Comparison of ENCODE assay signal across 8 cellular contexts in the genomic region with DNA sequence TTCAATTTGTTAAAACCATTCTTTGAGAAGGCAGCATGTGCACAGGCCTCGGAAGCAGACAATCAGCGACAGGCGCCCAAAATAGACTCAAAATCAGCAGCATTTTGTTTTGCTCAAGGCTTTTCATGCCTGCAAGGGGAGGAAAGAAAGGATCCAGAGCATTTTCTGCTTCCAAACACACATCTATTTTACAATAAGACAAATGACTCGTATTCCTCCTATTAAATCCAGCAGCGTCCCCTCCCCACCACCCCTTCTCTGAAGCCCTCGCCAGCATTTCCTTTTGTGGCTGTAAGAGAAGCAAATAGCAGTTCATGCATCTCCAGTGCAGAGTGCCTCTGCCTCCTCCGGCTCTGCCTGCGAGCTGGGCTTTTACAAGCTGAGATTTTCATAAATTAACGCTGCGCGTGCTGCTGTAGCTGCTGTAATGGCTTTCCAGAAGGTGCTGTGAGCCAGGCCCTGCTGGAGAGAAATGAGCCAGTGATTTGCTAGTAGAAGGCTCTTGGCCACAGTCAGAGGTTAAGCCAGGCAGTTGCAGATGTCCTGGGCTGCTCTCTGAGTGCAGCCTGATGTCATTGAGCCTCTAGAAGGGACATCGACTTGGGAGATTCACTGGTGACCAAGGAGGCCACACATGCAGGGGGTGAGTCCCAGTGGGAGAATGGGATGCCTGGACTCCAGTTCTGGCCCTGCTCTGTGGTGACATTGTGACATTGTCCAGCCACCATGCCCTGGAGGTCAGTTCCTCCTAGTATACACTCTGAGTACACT.
DNase-seq lines count a peak whose midpoint lies in the region; ATAC-seq and TF ChIP-seq lines count a peak whose summit lies in the region.

No MANE protein-coding gene starts in this region.

- TF ChIP-seq CTCF in adrenal gland (IDR thresholded peaks at IDR 0.05) (no peak), heart right ventricle (IDR thresholded peaks at IDR 0.05) (peak in 1 of 9 donors; percentile 13)

- CTCF ChIA-PET in T-cell (lab: Charles Lee), result no interaction called here

- H3K27me3 ChIP-seq in adrenal gland, result no peaks in the 10 kb centered on the region
- no peaks in the 10 kb centered on the region for H3K27me3 ChIP-seq in heart right ventricle

- H3K27ac Mint-ChIP-seq in activated CD4-positive, alpha-beta T cell treated with anti-CD3 and anti-CD28 coated beads, Interleukin-2, amount 10 ng/mL, durations not matched to agents 24 days and 14 days, result no peak overlapping the region
- H3K27ac Mint-ChIP-seq in T-cell, result no peak overlapping the region
- no peak overlapping the region for H3K27ac Mint-ChIP-seq in natural killer cell treated with Interleukin-12 subunit alpha and Interleukin-12 subunit beta and Interleukin-15 and Interleukin-18, amount 100 ng/mL, for 72 hours

- no peak overlapping the region for H3K4me3 Mint-ChIP-seq in activated CD4-positive, alpha-beta T cell treated with anti-CD3 and anti-CD28 coated beads, Interleukin-2, amount 10 ng/mL, durations not matched to agents 24 days and 14 days
- H3K4me3 Mint-ChIP-seq in T-cell, result no peak overlapping the region
- no peak overlapping the region for H3K4me3 Mint-ChIP-seq in natural killer cell treated with Interleukin-12 subunit alpha and Interleukin-12 subunit beta and Interleukin-15 and Interleukin-18, amount 100 ng/mL, for 72 hours

- no peaks in the 10 kb centered on the region for H3K9me3 Mint-ChIP-seq in activated CD4-positive, alpha-beta T cell treated with anti-CD3 and anti-CD28 coated beads, Interleukin-2, amount 10 ng/mL, durations not matched to agents 24 days and 14 days
- no peaks in the 10 kb centered on the region for H3K9me3 Mint-ChIP-seq in T-cell
- H3K9me3 Mint-ChIP-seq in natural killer cell treated with Interleukin-12 subunit alpha and Interleukin-12 subunit beta and Interleukin-15 and Interleukin-18, amount 100 ng/mL, for 72 hours, result no peaks in the 10 kb centered on the region

- H3K36me3 Mint-ChIP-seq in activated CD4-positive, alpha-beta T cell treated with anti-CD3 and anti-CD28 coated beads, Interleukin-2, amount 10 ng/mL, durations not matched to agents 24 days and 14 days (ENCODE audit: low read depth), result no peaks in the 10 kb centered on the region
- H3K36me3 Mint-ChIP-seq in T-cell, result no peaks in the 10 kb centered on the region
- H3K36me3 Mint-ChIP-seq in natural killer cell treated with Interleukin-12 subunit alpha and Interleukin-12 subunit beta and Interleukin-15 and Interleukin-18, amount 100 ng/mL, for 72 hours, result no peaks in the 10 kb centered on the region

- intact Hi-C loops in adrenal gland (cut with DNase I), result no loop called here
- intact Hi-C loops in heart right ventricle (cut with DNase I), result loop anchor here in 6 of 10 donors (5.0 to 10.0 kb wide), 8 partner anchors 49 to 139 kb away; partner anchors contain the start of gene NAV2 (in 2 of the 6)
- intact Hi-C loops in posterior cingulate gyrus (cut with DNase I), result no loop called here
- intact Hi-C loops in activated CD4-positive, alpha-beta T cell treated with anti-CD3 and anti-CD28 coated beads, Interleukin-2, amount 10 ng/mL, durations not matched to agents 24 days and 14 days (cut with micrococcal nuclease), result no loop called here

- WGBS in adrenal gland, 4 donors, result 42 to 47% (median 44%) methylated on average over 12 of the region's 12 CpGs
- 5 to 10% methylated on average over 12 of the region's 12 CpGs for WGBS in heart right ventricle, 2 donors

- ATAC-seq in heart right ventricle (peak; percentile 65 to 74 (median 69)), T-cell (replicated peaks in 1 of 4) (no peak)
- no peak for ATAC-seq in natural killer cell treated with Interleukin-12 subunit alpha and Interleukin-12 subunit beta and Interleukin-15 and Interleukin-18, amount 100 ng/mL, for 72 hours

- H3K9me3 ChIP-seq in adrenal gland (replicated peaks in 1 of 3) (no peaks in the 10 kb centered on the region), heart right ventricle (no peaks in the 10 kb centered on the region)

- peak overlapping the region in 4 of 5 donors; percentile 21 to 89 (median 66) for H3K27ac ChIP-seq in adrenal gland
- H3K27ac ChIP-seq in heart right ventricle, result peak overlapping the region; percentile 72 to 96 (median 84)

- DNase-seq in Ammon's horn (ENCODE audit: low spot score) (peak; percentile 77), adrenal gland (peak in 5 of 7 donors; percentile 24 to 78 (median 28)), heart right ventricle (peak; percentile 30 to 50), posterior cingulate gyrus (peak; percentile 22 to 95 (median 64)), T-helper 2 cell (no peak), T-cell (no peak)
- no peak for DNase-seq in activated CD4-positive, alpha-beta T cell treated with anti-CD3 and anti-CD28 coated beads, Interleukin-2, amount 10 ng/mL, durations not matched to agents 24 days and 14 days
- no peak for DNase-seq in natural killer cell treated with Interleukin-12 subunit alpha and Interleukin-12 subunit beta and Interleukin-15 and Interleukin-18, amount 100 ng/mL, for 72 hours (ENCODE audit: low spot score)

- H3K4me3 ChIP-seq in adrenal gland (no peak overlapping the region), heart right ventricle (peak overlapping the region in 2 of 10 donors; percentile 6 to 19)

- POLR2A ChIA-PET in T-cell (lab: Charles Lee), result no interaction called here

- peaks cover 4 to 33% of the 10 kb centered on the region in 2 donors for H3K4me1 ChIP-seq in adrenal gland (replicated peaks in 1 of 2)
- H3K4me1 ChIP-seq in heart right ventricle, result peaks cover 25 to 73% (median 44%) of the 10 kb centered on the region in 9 donors

- TF ChIP-seq POLR2A in adrenal gland (IDR thresholded peaks at IDR 0.05), result no peak

- no peaks in the 10 kb centered on the region for H3K4me1 Mint-ChIP-seq in activated CD4-positive, alpha-beta T cell treated with anti-CD3 and anti-CD28 coated beads, Interleukin-2, amount 10 ng/mL, durations not matched to agents 24 days and 14 days
- H3K4me1 Mint-ChIP-seq in T-cell, result no peaks in the 10 kb centered on the region
- H3K4me1 Mint-ChIP-seq in natural killer cell treated with Interleukin-12 subunit alpha and Interleukin-12 subunit beta and Interleukin-15 and Interleukin-18, amount 100 ng/mL, for 72 hours (ENCODE audit: low read depth in 2 of 2), result no peaks in the 10 kb centered on the region

- H3K36me3 ChIP-seq in adrenal gland (replicated peaks in 1 of 2) (no peaks in the 10 kb centered on the region), heart right ventricle (no peaks in the 10 kb centered on the region)

- no peaks in the 10 kb centered on the region for H3K27me3 Mint-ChIP-seq in activated CD4-positive, alpha-beta T cell treated with anti-CD3 and anti-CD28 coated beads, Interleukin-2, amount 10 ng/mL, durations not matched to agents 24 days and 14 days
- H3K27me3 Mint-ChIP-seq in T-cell, result peaks cover 0 to 3% of the 10 kb centered on the region in 2 donors
- peaks cover 3 to 11% of the 10 kb centered on the region in 2 donors for H3K27me3 Mint-ChIP-seq in natural killer cell treated with Interleukin-12 subunit alpha and Interleukin-12 subunit beta and Interleukin-15 and Interleukin-18, amount 100 ng/mL, for 72 hours

Comparison
In these comparisons a context has a peak if more than half of its experiments do, and no peak if none do; other contexts are left out.
1. DNase-seq: peak in Ammon's horn (single experiment), adrenal gland (5 of 7), heart right ventricle (2 of 2) and posterior cingulate gyrus (10 of 10); none in activated CD4-positive, alpha-beta T cell treated with anti-CD3 and anti-CD28 coated beads, Interleukin-2, amount 10 ng/mL, durations not matched to agents 24 days and 14 days (single experiment), T-helper 2 cell (0 of 5), T-cell (0 of 34) and natural killer cell treated with Interleukin-12 subunit alpha and Interleukin-12 subunit beta and Interleukin-15 and Interleukin-18, amount 100 ng/mL, for 72 hours (single experiment).
2. ATAC-seq: peak in heart right ventricle (8 of 8); none in T-cell (0 of 4) and natural killer cell treated with Interleukin-12 subunit alpha and Interleukin-12 subunit beta and Interleukin-15 and Interleukin-18, amount 100 ng/mL, for 72 hours (0 of 2).
3. intact Hi-C loops: an anchor here in heart right ventricle (5.0 to 10.0 kb wide); none called in adrenal gland, posterior cingulate gyrus and activated CD4-positive, alpha-beta T cell treated with anti-CD3 and anti-CD28 coated beads, Interleukin-2, amount 10 ng/mL, durations not matched to agents 24 days and 14 days.